20 cellular contexts compared by ENCODE assay signal in the genomic region with DNA sequence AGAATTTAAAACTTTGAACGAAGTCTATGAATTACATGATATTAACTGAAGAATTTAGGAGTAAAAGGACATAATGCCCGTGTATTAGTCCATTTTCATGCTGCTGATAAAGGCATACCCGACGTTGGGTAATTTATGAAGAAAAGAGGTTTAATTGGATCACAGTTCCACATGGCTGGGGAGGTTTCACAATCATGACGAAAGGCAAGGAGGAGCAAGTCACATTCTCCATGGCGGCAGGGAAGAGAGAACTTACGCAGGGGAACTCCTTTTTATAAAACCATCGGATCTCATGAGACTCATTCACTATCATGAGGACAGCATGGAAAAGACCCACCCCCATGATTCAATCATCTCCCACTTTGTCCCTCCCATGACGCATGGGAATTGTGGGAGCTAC.
"Had no signal": no experiment of that assay in that cellular context is flagged by ENCODE, and none has a peak within 500 bp of the region (broad histone marks: within the 10 kb centered on the region; RNA-seq: fewer than 3 reads in every experiment).

No MANE protein-coding gene starts in this region.

- H3K36me3 ChIP-seq: MG63, SJSA1 had no signal

- FAIRE-seq: RCC 7860 had no signal

- H3K27me3 ChIP-seq: MG63, SJSA1 had no signal

- H3K27ac ChIP-seq: SJSA1, SK-N-MC had no signal

- DNase-seq: Karpas-422, KG1, MG63, MV-4-11, NCI-H1092 treated with DMSO at 0.1 percent for 48 hours, NCI-H1436, NCI-H1694, NCI-H187 treated with DMSO at 0.1 percent for 48 hours, NCI-H2029 treated with DMSO at 0.1 percent for 48 hours, NCI-H2171 treated with DMSO at 0.1 percent for 48 hours, NCI-H345, NCI-H446 treated with DMSO at 0.1 percent for 48 hours, NCI-H510A treated with DMSO at 0.1 percent for 48 hours, NCI-H526, Right ventricle myocardium superior, RPMI8226, SIG-M5 had no signal

- H3K4me3 ChIP-seq: MG63, SJSA1, SK-N-MC had no signal

- H3K9me3 ChIP-seq: MG63, SJSA1 had no signal

- H3K4me1 ChIP-seq: SJSA1 had no signal
